ENCODE assay signal across 8 cellular contexts in the genomic region with DNA sequence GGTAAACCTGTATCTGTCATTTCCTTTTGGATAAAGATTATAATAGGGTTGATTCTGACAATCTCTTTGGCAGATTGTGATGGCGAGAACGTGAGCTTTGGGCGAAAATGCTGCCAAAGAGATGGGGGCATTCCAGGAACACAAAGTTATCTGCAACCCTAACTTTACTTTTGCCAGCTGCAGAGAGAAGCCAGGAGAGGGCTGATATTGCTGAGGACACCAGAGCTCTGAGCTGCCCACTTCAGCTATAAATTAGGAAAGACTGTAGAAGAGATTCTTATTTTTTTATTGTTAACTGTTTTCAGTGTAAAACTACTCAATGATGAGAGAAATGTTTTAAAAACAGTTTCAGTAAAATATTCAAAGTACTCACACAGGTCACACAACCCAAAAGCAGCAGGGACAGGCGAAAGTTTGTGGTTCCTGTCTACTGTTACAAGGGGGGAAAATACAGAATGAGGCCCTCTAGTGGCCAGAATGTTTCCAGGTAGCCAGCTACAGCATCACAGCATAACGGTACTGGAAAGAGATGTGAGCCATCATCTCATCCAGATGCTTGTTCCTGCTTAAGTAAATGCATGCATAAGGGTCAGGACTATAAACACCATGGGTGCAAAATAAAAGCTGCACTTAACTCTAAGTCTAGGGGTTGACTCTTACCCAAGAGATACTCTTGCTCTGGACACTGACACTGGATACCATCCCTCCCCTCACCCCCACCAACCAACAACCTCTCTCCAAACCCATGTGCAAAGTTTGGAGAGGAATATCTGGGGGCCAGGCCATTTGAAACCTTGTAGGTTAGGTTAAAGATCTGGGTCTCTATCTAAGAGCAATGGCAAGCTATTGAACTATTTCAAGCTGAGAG.
DNase-seq lines count a peak whose midpoint lies in the region; ATAC-seq and TF ChIP-seq lines count a peak whose summit lies in the region.
"Had no signal": no experiment of that assay in that cellular context is flagged by ENCODE, and none has a peak within 500 bp of the region (broad histone marks: within the 10 kb centered on the region; RNA-seq: fewer than 3 reads in every experiment).

No MANE protein-coding gene starts in this region.

- H3K27me3 ChIP-seq in dorsolateral prefrontal cortex (peaks cover 0 to 3% (median 0%) of the 10 kb centered on the region in 45 donors), parathyroid adenoma (ENCODE audit: control insufficient read depth, insufficient read depth, low read length) (no peaks in the 10 kb centered on the region)
- H3K27me3 ChIP-seq in effector memory CD4-positive, alpha-beta T cell (replicated peaks; ENCODE audit: control insufficient read depth, insufficient read depth, low read length, poor library complexity, severe bottlenecking), result no peaks in the 10 kb centered on the region
- H3K27me3 ChIP-seq: neutrophil had no signal

- ATAC-seq in GM18868 (IDR thresholded peaks at IDR 0.05; ENCODE audit: unreplicated experiment), result peak; percentile 93
- ATAC-seq in HG02981 (IDR thresholded peaks at IDR 0.05; ENCODE audit: unreplicated experiment), result peak; percentile 85

- TF ChIP-seq CTCF in dorsolateral prefrontal cortex (IDR thresholded peaks at IDR 0.05 in 54 of 56, conservative IDR thresholded peaks at IDR 0.05 in 2 of 56; ENCODE audit: low read depth in 1 of 56, partially characterized antibody in 56 of 56), result peak in 54 of 56 donors; percentile 17 to 66 (median 48)
- TF ChIP-seq CTCF in parathyroid adenoma (IDR thresholded peaks at IDR 0.05), result peak; percentile 49

- intact Hi-C loops in dorsolateral prefrontal cortex (cut with DNase I), result no loop called here

- H3K4me2 ChIP-seq in parathyroid adenoma (ENCODE audit: low read length), result no peak overlapping the region

- H2AFZ ChIP-seq in parathyroid adenoma, result no peak overlapping the region

- H3K9ac ChIP-seq in parathyroid adenoma, result no peak overlapping the region

- no peak overlapping the region for H3K27ac ChIP-seq in dorsolateral prefrontal cortex
- H3K27ac ChIP-seq in parathyroid adenoma, result no peak overlapping the region
- H3K27ac ChIP-seq in effector memory CD4-positive, alpha-beta T cell (ENCODE audit: insufficient read depth, low read length, poor library complexity, severe bottlenecking), result no peak overlapping the region
- H3K27ac ChIP-seq: neutrophil had no signal

- no peaks in the 10 kb centered on the region for H3K4me1 ChIP-seq in parathyroid adenoma
- no peaks in the 10 kb centered on the region for H3K4me1 ChIP-seq in effector memory CD4-positive, alpha-beta T cell (ENCODE audit: control insufficient read depth, insufficient read depth, low read length, poor library complexity, severe bottlenecking)

- H3K79me2 ChIP-seq in parathyroid adenoma, result no peaks in the 10 kb centered on the region

- H3K36me3 ChIP-seq in parathyroid adenoma (ENCODE audit: control insufficient read depth, insufficient read depth, low read length), result no peaks in the 10 kb centered on the region
- no peaks in the 10 kb centered on the region for H3K36me3 ChIP-seq in effector memory CD4-positive, alpha-beta T cell (ENCODE audit: control insufficient read depth, insufficient read depth, low read length)
- H3K36me3 ChIP-seq: neutrophil had no signal

- no peak overlapping the region for H3K4me3 ChIP-seq in dorsolateral prefrontal cortex
- H3K4me3 ChIP-seq in parathyroid adenoma (ENCODE audit: low read depth, low read length), result no peak overlapping the region
- H3K4me3 ChIP-seq in effector memory CD4-positive, alpha-beta T cell (ENCODE audit: insufficient read depth, low read depth, low read length, poor library complexity, severe bottlenecking), result no peak overlapping the region

- DNase-seq in DMS53 treated with DMSO at 0.1 percent for 48 hours (lab: John Stamatoyannopoulos, UW; ENCODE audit: unreplicated experiment) (peak; percentile 52), NCI-H2227 (lab: John Stamatoyannopoulos, UW; ENCODE audit: unreplicated experiment) (peak; percentile 20), dorsolateral prefrontal cortex (no peak)
- no peak for DNase-seq in effector memory CD4-positive, alpha-beta T cell

- H3K9me3 ChIP-seq in parathyroid adenoma (ENCODE audit: control insufficient read depth, low read length), result no peaks in the 10 kb centered on the region
- H3K9me3 ChIP-seq in effector memory CD4-positive, alpha-beta T cell (ENCODE audit: control insufficient read depth, low read length), result no peaks in the 10 kb centered on the region
- H3K9me3 ChIP-seq: neutrophil had no signal

Comparison
In these comparisons a context has a peak if more than half of its experiments do, and no peak if none do; other contexts are left out.
1. DNase-seq: peak in DMS53 treated with DMSO at 0.1 percent for 48 hours (single experiment) and NCI-H2227 (single experiment); none in dorsolateral prefrontal cortex (0 of 10) and effector memory CD4-positive, alpha-beta T cell (0 of 3).